24 cellular contexts compared by ENCODE assay signal in the genomic region with DNA sequence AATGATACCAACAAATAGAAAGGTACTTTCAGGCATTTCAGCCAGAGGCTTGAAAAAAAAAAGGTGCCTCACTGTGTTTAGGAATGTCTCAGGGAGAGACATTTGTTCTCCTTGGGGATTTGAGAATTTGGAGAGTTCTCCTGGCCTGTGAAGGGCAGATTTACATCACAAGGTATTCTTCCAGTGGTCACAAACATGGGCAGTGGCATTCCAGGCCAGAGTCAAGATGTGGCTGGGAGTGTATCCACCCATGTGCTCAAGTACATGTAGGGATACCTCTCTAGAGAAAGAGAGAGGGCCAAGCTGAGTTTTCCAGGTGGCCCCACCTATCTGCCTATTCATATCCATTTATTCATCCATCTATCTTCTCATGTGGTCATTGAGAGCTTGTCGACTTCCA.
"Had no signal": no experiment of that assay in that cellular context is flagged by ENCODE, and none has a peak within 500 bp of the region (broad histone marks: within the 10 kb centered on the region; RNA-seq: fewer than 3 reads in every experiment).

No MANE protein-coding gene starts in this region.

- H3K27ac Mint-ChIP-seq: IgD-negative memory B cell had no signal

- H3K4me3 Mint-ChIP-seq: IgD-negative memory B cell had no signal

- H3K36me3 Mint-ChIP-seq: IgD-negative memory B cell had no signal

- H3K4me1 ChIP-seq: Peyer's patch, SJCRH30 had no signal

- H3K27me3 ChIP-seq: Peyer's patch, SJCRH30 had no signal

- H3K9me3 ChIP-seq: Peyer's patch, SJCRH30 had no signal

- H3K4me3 ChIP-seq: K562, PC-9, Peyer's patch, SJCRH30 had no signal

- H3K36me3 ChIP-seq: Peyer's patch, SJCRH30 had no signal

- H3K27ac ChIP-seq: HL-60, KMS-11, PC-9, Peyer's patch, SJCRH30 had no signal

- DNase-seq: Kasumi-1, MM.1S, NCI-H1092 treated with DMSO at 0.1 percent for 48 hours, NCI-H1436, NCI-H187, NCI-H2029, NCI-H2081 treated with DMSO at 0.1 percent for 48 hours, NCI-H2171, NCI-H226, NCI-H446, NCI-H510A, NCI-H524 treated with DMSO at 0.1 percent for 48 hours, NCI-H69, NCI-H774, PC-9, Peyer's patch, SHP77 treated with DMSO at 0.1 percent for 48 hours, SJCRH30 had no signal

- H3K4me1 Mint-ChIP-seq: IgD-negative memory B cell had no signal

- ATAC-seq: K562, Right ventricle myocardium inferior, SK-N-SH treated with all-trans-retinoic acid at 6 μM for 48 hours had no signal

- H3K27me3 Mint-ChIP-seq: IgD-negative memory B cell had no signal
